In the genomic region with DNA sequence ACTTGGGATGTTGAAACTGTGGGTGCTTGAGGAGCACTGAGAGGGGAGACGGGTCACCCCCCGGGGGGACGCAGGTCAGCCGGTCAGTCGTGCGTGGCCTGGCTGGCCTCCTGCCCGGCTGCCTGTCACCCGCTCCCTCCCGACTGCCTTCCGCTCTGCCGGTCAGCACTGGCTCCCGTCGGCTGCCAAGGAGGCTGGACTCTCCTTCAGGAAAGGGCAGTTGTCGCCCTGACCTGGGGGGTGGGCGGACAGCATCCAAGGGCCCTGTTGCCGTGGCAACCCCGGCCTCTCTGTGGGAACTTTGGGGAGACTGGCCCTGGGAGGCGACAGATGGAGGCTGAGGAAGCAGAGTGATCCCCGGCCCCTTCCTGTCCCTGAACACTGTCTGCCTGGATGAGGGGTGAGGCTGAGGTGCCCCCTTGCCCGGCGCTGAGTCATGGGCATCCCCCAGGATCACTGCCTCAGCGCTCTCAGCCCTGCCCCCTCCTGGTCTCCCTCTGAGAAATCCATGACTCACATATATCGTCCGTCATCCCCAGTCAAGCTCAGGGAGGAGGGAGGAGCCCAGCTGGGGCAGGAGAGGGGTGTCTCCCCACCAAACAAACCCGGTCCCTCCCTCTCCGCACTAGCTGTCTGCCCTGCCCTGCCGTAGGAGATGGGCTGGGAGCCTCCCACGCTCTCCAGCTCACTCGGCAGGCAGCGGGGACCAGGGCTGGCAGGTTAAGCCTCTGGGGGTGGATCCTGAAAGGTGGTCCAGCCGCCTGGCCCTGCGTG, we compare ENCODE assay signal across 8 cellular contexts. TPM values are rescaled to one million over a fixed set of nuclear protein-coding genes. Genes with fewer than 3 reads are reported as not detected.
DNase-seq lines count a peak whose midpoint lies in the region; ATAC-seq and TF ChIP-seq lines count a peak whose summit lies in the region.

A gene (plus strand): TSS at position 623 of the 774 bp plus-strand sequence. CDS start 21,658 bp downstream, outside the sequence.

- H3K27me3 Mint-ChIP-seq in Caco-2 (ENCODE audit: insufficient read depth, unreplicated experiment), result no peaks in the 10 kb centered on the region

- peak within 1 kb of the TSS; percentile 27 for H3K27ac Mint-ChIP-seq in Caco-2 (ENCODE audit: unreplicated experiment)

- no peaks in the 10 kb centered on the region for H3K9me3 Mint-ChIP-seq in Caco-2 (ENCODE audit: unreplicated experiment)

- peaks cover 26% of the 10 kb centered on the region for H3K4me1 Mint-ChIP-seq in Caco-2 (ENCODE audit: low read depth, unreplicated experiment)

- in situ Hi-C loops in KBM-7 (cut with MboI; ENCODE audit: low pct_unique_long_range_greater_than_20kb, low sequenced_read_pairs), result no loop called here

- intact Hi-C loops in Caco-2 (cut with micrococcal nuclease; ENCODE audit: unreplicated experiment), result no loop called here

- no peaks in the 10 kb centered on the region for H3K9me3 ChIP-seq in Caco-2

- TF ChIP-seq CTCF in Caco-2 (IDR thresholded peaks at IDR 0.05; ENCODE audit: insufficient read depth in 1 of 2, low read depth in 1 of 2, low read length in 1 of 2, severe bottlenecking in 1 of 2, unreplicated experiment in 1 of 2), result no peak

- peaks cover 18% of the 10 kb centered on the region for H3K4me1 ChIP-seq in Caco-2

- peaks cover 12% of the 10 kb centered on the region for H3K36me3 Mint-ChIP-seq in Caco-2 (ENCODE audit: insufficient read depth, unreplicated experiment)

- CTCF ChIA-PET in Caco-2 (lab: Charles Lee), result interaction anchor here (0.6 to 1.5 kb wide), 4 partner anchors 21 to 28 kb away, joined by 3 to 6 read pairs (median 6); no protein-coding TSS in a partner anchor

- DNase-seq in Caco-2 (peak in 1 of 2 experiments; percentile 50), KBM-7 (peak; percentile 88), epidermal melanocyte (ENCODE audit: insufficient read length, low spot score) (peak; percentile 77), mesenteric fat pad (ENCODE audit: low spot score) (no peak)
- DNase-seq in activated CD8-positive, alpha-beta memory T cell treated with anti-CD3 and anti-CD28 coated beads for 4 hours (ENCODE audit: low read depth in 2 of 2), result peak; percentile 17 to 29
- DNase-seq in stimulated activated CD8-positive, alpha-beta memory T cell treated with anti-CD3 and anti-CD28 coated beads, Interleukin-15, amount 100 ng/mL, for 24 hours (ENCODE audit: low read depth), result peak; percentile 22

- no TSS peak for BruUV-seq in Caco-2 (replicated peaks; lab: Mats Ljungman, UMichigan)

- peaks cover 1% of the 10 kb centered on the region for H3K36me3 ChIP-seq in Caco-2 (ENCODE audit: control insufficient read depth, insufficient read depth, low read length)

- H3K4me3 ChIP-seq in Caco-2 (ENCODE audit: low read depth, low read length), result no peak within 1 kb of the TSS

- ATAC-seq in HG03045 (IDR thresholded peaks at IDR 0.05; ENCODE audit: unreplicated experiment) (no peak), HG03469 (IDR thresholded peaks at IDR 0.05; ENCODE audit: unreplicated experiment) (no peak)

- H3K4me3 Mint-ChIP-seq in Caco-2 (ENCODE audit: unreplicated experiment), result no peak within 1 kb of the TSS

- POLR2A ChIA-PET in Caco-2 (lab: Charles Lee), result no interaction called here

- no peaks in the 10 kb centered on the region for H3K27me3 ChIP-seq in Caco-2 (replicated peaks; ENCODE audit: control insufficient read depth, insufficient read depth, low read length)

RNA-seq across cellular contexts. Expression of the gene that starts here (rescaled TPM):
- total RNA-seq in Caco-2 (2022) (153 and 195 TPM in 2 replicates), mesenteric fat pad (96.3 TPM)
